ENCODE assay signal across 1 cellular context in genomic region chr2:25426326-25426725, GRCh38.
TF ChIP-seq lines count a peak whose summit lies in the region.

No MANE protein-coding gene starts in this region.

TF ChIP-seq in liver, 16 proteins besides CTCF, POLR2A, EP300 and RAD21 (continued from another document):
- TF ChIP-seq, protein P1, sequence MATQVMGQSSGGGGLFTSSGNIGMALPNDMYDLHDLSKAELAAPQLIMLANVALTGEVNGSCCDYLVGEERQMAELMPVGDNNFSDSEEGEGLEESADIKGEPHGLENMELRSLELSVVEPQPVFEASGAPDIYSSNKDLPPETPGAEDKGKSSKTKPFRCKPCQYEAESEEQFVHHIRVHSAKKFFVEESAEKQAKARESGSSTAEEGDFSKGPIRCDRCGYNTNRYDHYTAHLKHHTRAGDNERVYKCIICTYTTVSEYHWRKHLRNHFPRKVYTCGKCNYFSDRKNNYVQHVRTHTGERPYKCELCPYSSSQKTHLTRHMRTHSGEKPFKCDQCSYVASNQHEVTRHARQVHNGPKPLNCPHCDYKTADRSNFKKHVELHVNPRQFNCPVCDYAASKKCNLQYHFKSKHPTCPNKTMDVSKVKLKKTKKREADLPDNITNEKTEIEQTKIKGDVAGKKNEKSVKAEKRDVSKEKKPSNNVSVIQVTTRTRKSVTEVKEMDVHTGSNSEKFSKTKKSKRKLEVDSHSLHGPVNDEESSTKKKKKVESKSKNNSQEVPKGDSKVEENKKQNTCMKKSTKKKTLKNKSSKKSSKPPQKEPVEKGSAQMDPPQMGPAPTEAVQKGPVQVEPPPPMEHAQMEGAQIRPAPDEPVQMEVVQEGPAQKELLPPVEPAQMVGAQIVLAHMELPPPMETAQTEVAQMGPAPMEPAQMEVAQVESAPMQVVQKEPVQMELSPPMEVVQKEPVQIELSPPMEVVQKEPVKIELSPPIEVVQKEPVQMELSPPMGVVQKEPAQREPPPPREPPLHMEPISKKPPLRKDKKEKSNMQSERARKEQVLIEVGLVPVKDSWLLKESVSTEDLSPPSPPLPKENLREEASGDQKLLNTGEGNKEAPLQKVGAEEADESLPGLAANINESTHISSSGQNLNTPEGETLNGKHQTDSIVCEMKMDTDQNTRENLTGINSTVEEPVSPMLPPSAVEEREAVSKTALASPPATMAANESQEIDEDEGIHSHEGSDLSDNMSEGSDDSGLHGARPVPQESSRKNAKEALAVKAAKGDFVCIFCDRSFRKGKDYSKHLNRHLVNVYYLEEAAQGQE (IDR thresholded peaks at IDR 0.05) = no peak
- TF ChIP-seq MAX (IDR thresholded peaks at IDR 0.05) (no peak), EGR1 (IDR thresholded peaks at IDR 0.05; ENCODE audit: low read depth in 2 of 2) (no peak), FOXA2 (IDR thresholded peaks at IDR 0.05) (no peak), GABPA (IDR thresholded peaks at IDR 0.05 in 1 of 2, conservative IDR thresholded peaks at IDR 0.05 in 1 of 2) (no peak), RXRA (IDR thresholded peaks at IDR 0.05) (peak in 1 of 2 donors; percentile 30), SP1 (IDR thresholded peaks at IDR 0.05) (peak; percentile 44), NR2F2 (IDR thresholded peaks at IDR 0.05) (no peak), HNF4G (IDR thresholded peaks at IDR 0.05) (no peak), YY1 (IDR thresholded peaks at IDR 0.05) (no peak), TAF1 (conservative IDR thresholded peaks at IDR 0.05) (no peak), ZBTB33 (IDR thresholded peaks at IDR 0.05) (no peak), FOXA1 (IDR thresholded peaks at IDR 0.05) (no peak), ATF3 (IDR thresholded peaks at IDR 0.05) (no peak)
TF ChIP-seq in liver: peak in this region for 3.
